In the genomic region with DNA sequence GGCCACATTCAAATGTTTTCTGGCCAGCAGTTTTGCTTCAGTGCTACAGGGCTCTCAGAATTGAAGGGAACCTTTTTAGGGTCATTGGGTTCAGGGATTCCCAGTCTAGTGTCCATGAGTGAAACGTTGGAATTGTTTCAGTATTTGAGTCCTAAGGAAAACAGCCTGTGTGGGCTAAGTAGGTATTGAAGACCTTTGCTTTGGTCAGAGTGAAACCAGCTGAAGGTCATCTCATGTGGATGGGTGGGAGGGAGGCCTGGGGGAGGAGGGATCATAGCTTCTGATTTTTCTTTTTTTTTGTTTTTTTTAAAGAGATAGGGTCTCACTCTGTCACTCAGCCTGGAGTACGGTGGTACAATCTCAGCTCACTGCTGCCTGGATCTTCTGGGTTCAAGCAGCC, we compare ENCODE assay signal across 11 cellular contexts. TPM values are rescaled to one million over a fixed set of nuclear protein-coding genes. Genes with fewer than 3 reads are reported as not detected.
DNase-seq lines count a peak whose midpoint lies in the region; ATAC-seq and TF ChIP-seq lines count a peak whose summit lies in the region.
"Had no signal": no experiment of that assay in that cellular context is flagged by ENCODE, and none has a peak within 500 bp of the region (broad histone marks: within the 10 kb centered on the region; RNA-seq: fewer than 3 reads in every experiment).

No MANE protein-coding gene starts in this region.

- H3K27me3 ChIP-seq in heart left ventricle (no peaks in the 10 kb centered on the region), dorsolateral prefrontal cortex (no peaks in the 10 kb centered on the region)

- peaks cover 0 to 92% (median 61%) of the 10 kb centered on the region in 12 donors for H3K4me1 ChIP-seq in heart left ventricle
- H3K4me1 ChIP-seq: parathyroid adenoma had no signal

- H3K9me3 ChIP-seq in heart left ventricle: peaks cover 0 to 16% (median 0%) of the 10 kb centered on the region in 12 donors

- ATAC-seq in heart left ventricle (peak in 1 of 4 donors; percentile 8), left cardiac atrium (no peak), HG03039 (IDR thresholded peaks at IDR 0.05; ENCODE audit: unreplicated experiment) (no peak)

- no peaks in the 10 kb centered on the region for H3K36me3 ChIP-seq in heart left ventricle

- no peaks in the 10 kb centered on the region for H3K27me3 Mint-ChIP-seq in nephron (ENCODE audit: low read depth)
- no peaks in the 10 kb centered on the region for H3K27me3 Mint-ChIP-seq in type B pancreatic cell

- no peak for TF ChIP-seq POLR2A in heart left ventricle (IDR thresholded peaks at IDR 0.05)

- H3K27ac ChIP-seq in heart left ventricle (peak overlapping the region; percentile 11 to 84 (median 60)), dorsolateral prefrontal cortex (peak overlapping the region in 43 of 59 donors; percentile 2 to 80 (median 48))

- TF ChIP-seq CTCF in heart left ventricle (IDR thresholded peaks at IDR 0.05) (no peak), dorsolateral prefrontal cortex (IDR thresholded peaks at IDR 0.05 in 54 of 56, conservative IDR thresholded peaks at IDR 0.05 in 2 of 56; ENCODE audit: low read depth in 1 of 56, partially characterized antibody in 56 of 56) (no peak), nephron (IDR thresholded peaks at IDR 0.05; ENCODE audit: unreplicated experiment in 3 of 3) (no peak), type B pancreatic cell (conservative IDR thresholded peaks at IDR 0.05) (no peak)

- H3K36me3 Mint-ChIP-seq in nephron (ENCODE audit: low read depth): peaks cover 6% of the 10 kb centered on the region
- H3K36me3 Mint-ChIP-seq in type B pancreatic cell: peaks cover 33% of the 10 kb centered on the region

- H3K4me3 Mint-ChIP-seq in nephron (no peak overlapping the region), type B pancreatic cell (no peak overlapping the region)

- 45 to 64% (median 58%) methylated on average over 2 of the region's 2 CpGs for WGBS in heart left ventricle, 4 donors

- H3K4me3 ChIP-seq in heart left ventricle (peak overlapping the region in 1 of 12 donors; percentile 10), dorsolateral prefrontal cortex (no peak overlapping the region)

- H3K4me1 Mint-ChIP-seq in nephron: peaks cover 20% of the 10 kb centered on the region
- peaks cover 34% of the 10 kb centered on the region for H3K4me1 Mint-ChIP-seq in type B pancreatic cell (ENCODE audit: unreplicated experiment)

- intact Hi-C loops in heart left ventricle (cut with DNase I) (no loop called here), left cardiac atrium (cut with DNase I) (loop anchor here in 1 of 2 donors (1.0 kb wide), 1 partner anchor 15 kb away; no protein-coding TSS in a partner anchor), dorsolateral prefrontal cortex (cut with DNase I) (no loop called here)

- H3K27ac Mint-ChIP-seq in nephron (peak overlapping the region in 2 of 3 experiments; percentile 17 to 48), type B pancreatic cell (peak overlapping the region; percentile 59)

- peaks cover 16% of the 10 kb centered on the region for H3K9me3 Mint-ChIP-seq in nephron
- H3K9me3 Mint-ChIP-seq in type B pancreatic cell: peaks cover 5% of the 10 kb centered on the region

- DNase-seq in heart left ventricle (no peak), left cardiac atrium (no peak), dorsolateral prefrontal cortex (no peak), type B pancreatic cell (ENCODE audit: extremely low spot score, unreplicated experiment) (no peak), SHP77 (lab: John Stamatoyannopoulos, UW) (no peak), NOMO-1 (lab: John Stamatoyannopoulos, UW; ENCODE audit: unreplicated experiment in 2 of 2) (no peak)
- DNase-seq: left colon, T-helper 9 cell had no signal

RNA-seq across cellular contexts. Expression of gene B3GNT2, which starts 20.2 kb away (rescaled TPM):
- 10 to 100 TPM; 13.8 to 26.5 (median 20.8) TPM for total RNA-seq in heart left ventricle
- polyA plus RNA-seq in heart left ventricle: 10 to 100 TPM in 1 of 2 donors, 1 to 10 TPM in 1; 8.6 to 18.4 TPM
- total RNA-seq in left cardiac atrium: 10 to 100 TPM; 13.4 to 13.8 TPM
- total RNA-seq in dorsolateral prefrontal cortex: 10 to 100 TPM in 107 of 120 experiments, 1 to 10 TPM in 13; 7.7 to 20.6 (median 12.6) TPM
- 23.5 and 56.0 TPM in 2 replicates for total RNA-seq in type B pancreatic cell (ENCODE audit: low replicate concordance)
